ENCODE assay signal across 8 cellular contexts in genomic region chr12:11822071-11822818, GRCh38.
DNase-seq lines count a peak whose midpoint lies in the region; ATAC-seq and TF ChIP-seq lines count a peak whose summit lies in the region.

No MANE protein-coding gene starts in this region.

- no peak for TF ChIP-seq CTCF in fibroblast of pulmonary artery (IDR thresholded peaks at IDR 0.05; ENCODE audit: low read length, missing control alignments)

- peaks cover 8% of the 10 kb centered on the region for H3K4me1 Mint-ChIP-seq in activated CD8-positive, alpha-beta T cell treated with anti-CD3 and anti-CD28 coated beads, Interleukin-2, amount 10 ng/mL, durations not matched to agents 7 days and 5 days (ENCODE audit: low read depth)

- DNase-seq in NCI-H146 (lab: John Stamatoyannopoulos, UW) (peak; percentile 63), NCI-H146 treated with DMSO at 0.1 percent for 48 hours (lab: John Stamatoyannopoulos, UW; ENCODE audit: unreplicated experiment) (no peak), HK-2 (ENCODE audit: unreplicated experiment) (peak; percentile 84), fibroblast of pulmonary artery (ENCODE audit: low read depth) (peak; percentile 71), AG08395 (ENCODE audit: low spot score) (no peak), NCI-H1092 treated with DMSO at 0.1 percent for 48 hours (lab: John Stamatoyannopoulos, UW) (no peak)
- no peak for DNase-seq in activated CD8-positive, alpha-beta T cell treated with anti-CD3 and anti-CD28 coated beads, Interleukin-2, amount 10 ng/mL, durations not matched to agents 7 days and 5 days
- DNase-seq in stimulated activated CD4-positive, alpha-beta T cell treated with anti-CD3 and anti-CD28 coated beads, TNF-alpha, amount 100 ng/mL, for 24 hours (ENCODE audit: low read depth in 3 of 3) = peak; percentile 22 to 52 (median 47)

- CTCF ChIA-PET in activated CD8-positive, alpha-beta T cell treated with anti-CD3 and anti-CD28 coated beads, Interleukin-2, amount 10 ng/mL, durations not matched to agents 7 days and 5 days (lab: Charles Lee) = no interaction called here

- H3K27ac Mint-ChIP-seq in activated CD8-positive, alpha-beta T cell treated with anti-CD3 and anti-CD28 coated beads, Interleukin-2, amount 10 ng/mL, durations not matched to agents 7 days and 5 days = peak overlapping the region; percentile 10

- no peak for ATAC-seq in activated CD8-positive, alpha-beta T cell treated with anti-CD3 and anti-CD28 coated beads, Interleukin-2, amount 10 ng/mL, durations not matched to agents 7 days and 5 days

- no peak overlapping the region for H3K4me3 ChIP-seq in fibroblast of pulmonary artery (replicated peaks; ENCODE audit: low read depth, low read length)

- no peak overlapping the region for H3K4me3 Mint-ChIP-seq in activated CD8-positive, alpha-beta T cell treated with anti-CD3 and anti-CD28 coated beads, Interleukin-2, amount 10 ng/mL, durations not matched to agents 7 days and 5 days

- POLR2A ChIA-PET in activated CD8-positive, alpha-beta T cell treated with anti-CD3 and anti-CD28 coated beads, Interleukin-2, amount 10 ng/mL, durations not matched to agents 7 days and 5 days (lab: Charles Lee) = no interaction called here

- H3K9me3 Mint-ChIP-seq in activated CD8-positive, alpha-beta T cell treated with anti-CD3 and anti-CD28 coated beads, Interleukin-2, amount 10 ng/mL, durations not matched to agents 7 days and 5 days (ENCODE audit: insufficient read depth) = no peaks in the 10 kb centered on the region

- peaks cover 9% of the 10 kb centered on the region for H3K36me3 Mint-ChIP-seq in activated CD8-positive, alpha-beta T cell treated with anti-CD3 and anti-CD28 coated beads, Interleukin-2, amount 10 ng/mL, durations not matched to agents 7 days and 5 days (ENCODE audit: low read depth)

- H3K27me3 Mint-ChIP-seq in activated CD8-positive, alpha-beta T cell treated with anti-CD3 and anti-CD28 coated beads, Interleukin-2, amount 10 ng/mL, durations not matched to agents 7 days and 5 days (ENCODE audit: low read depth) = no peaks in the 10 kb centered on the region

Comparison
In these comparisons a context has a peak if more than half of its experiments do, and no peak if none do; other contexts are left out.
1. DNase-seq: peak in NCI-H146 (single experiment), HK-2 (single experiment), fibroblast of pulmonary artery (single experiment) and stimulated activated CD4-positive, alpha-beta T cell treated with anti-CD3 and anti-CD28 coated beads, TNF-alpha, amount 100 ng/mL, for 24 hours (3 of 3); none in NCI-H146 treated with DMSO at 0.1 percent for 48 hours (single experiment), activated CD8-positive, alpha-beta T cell treated with anti-CD3 and anti-CD28 coated beads, Interleukin-2, amount 10 ng/mL, durations not matched to agents 7 days and 5 days (single experiment), AG08395 (single experiment) and NCI-H1092 treated with DMSO at 0.1 percent for 48 hours (single experiment).